Comparison of ENCODE assay signal across 15 cellular contexts in genomic region chr1:117673405-117673804, GRCh38.
DNase-seq lines count a peak whose midpoint lies in the region; ATAC-seq and TF ChIP-seq lines count a peak whose summit lies in the region.
"Had no signal": no experiment of that assay in that cellular context is flagged by ENCODE, and none has a peak within 500 bp of the region (broad histone marks: within the 10 kb centered on the region; RNA-seq: fewer than 3 reads in every experiment).

No MANE protein-coding gene starts in this region.

- no peak overlapping the region for H3K27ac ChIP-seq in effector memory CD4-positive, alpha-beta T cell (ENCODE audit: insufficient read depth, low read length, poor library complexity, severe bottlenecking)

- TF ChIP-seq CTCF in BJ (IDR thresholded peaks at IDR 0.05; ENCODE audit: insufficient read depth, low read depth, low read length) (no peak), HFFc6 (IDR thresholded peaks at IDR 0.05) (no peak), astrocyte of the spinal cord (IDR thresholded peaks at IDR 0.05; ENCODE audit: low read depth, low read length) (no peak), lower leg skin (IDR thresholded peaks at IDR 0.05) (no peak)

- 72 to 76% methylated on average over 2 of the region's 2 CpGs for WGBS in lower leg skin, 2 donors

- H3K27me3 ChIP-seq in BJ (ENCODE audit: control insufficient read depth, insufficient read depth, low read length), result no peaks in the 10 kb centered on the region
- no peaks in the 10 kb centered on the region for H3K27me3 ChIP-seq in effector memory CD4-positive, alpha-beta T cell (replicated peaks; ENCODE audit: control insufficient read depth, insufficient read depth, low read length, poor library complexity, severe bottlenecking)
- H3K27me3 ChIP-seq: MG63 had no signal

- CTCF ChIA-PET in BJ (lab: Yijun Ruan, JAX), result interaction anchor here (1.1 to 1.4 kb wide), 4 partner anchors 10 to 222 kb away, joined by 3 to 6 read pairs (median 6); no protein-coding TSS in a partner anchor

- H3K4me1 Mint-ChIP-seq in HFFc6 (ENCODE audit: low read depth), result peaks cover 38% of the 10 kb centered on the region

- no peak overlapping the region for H3K4me3 ChIP-seq in BJ (ENCODE audit: low read depth, low read length)
- H3K4me3 ChIP-seq in astrocyte of the spinal cord (ENCODE audit: low read depth, low read length), result no peak overlapping the region
- no peak overlapping the region for H3K4me3 ChIP-seq in effector memory CD4-positive, alpha-beta T cell (ENCODE audit: insufficient read depth, low read depth, low read length, poor library complexity, severe bottlenecking)
- no peak overlapping the region for H3K4me3 ChIP-seq in lower leg skin (ENCODE audit: low read depth, poor library complexity, severe bottlenecking)
- H3K4me3 ChIP-seq: MG63 had no signal

- no peaks in the 10 kb centered on the region for H3K9me3 Mint-ChIP-seq in HFFc6
- H3K9me3 Mint-ChIP-seq: activated T-helper 2 cell treated with anti-CD3 and anti-CD28 coated beads, Interferon-gamma antibody, Interleukin-2, Interleukin-4, amounts not matched to agents 10 μg/mL and 5 μg/mL and 100 μg/mL, durations not matched to agents 14 hours and 24 hours and 36 hours had no signal

- intact Hi-C loops in lower leg skin (cut with DNase I; ENCODE audit: low total_unique reads), result no loop called here

- no peaks in the 10 kb centered on the region for H3K4me1 ChIP-seq in effector memory CD4-positive, alpha-beta T cell (ENCODE audit: control insufficient read depth, insufficient read depth, low read length, poor library complexity, severe bottlenecking)

- no peaks in the 10 kb centered on the region for H3K36me3 Mint-ChIP-seq in HFFc6 (ENCODE audit: low read depth)

- H3K27me3 Mint-ChIP-seq in HFFc6 (ENCODE audit: insufficient read depth), result peaks cover 7% of the 10 kb centered on the region

- ATAC-seq in esophagus mucosa, result no peak

- POLR2A ChIA-PET in BJ (lab: Charles Lee), result no interaction called here

- H3K36me3 ChIP-seq in BJ (ENCODE audit: control insufficient read depth, insufficient read depth, low read length), result no peaks in the 10 kb centered on the region
- no peaks in the 10 kb centered on the region for H3K36me3 ChIP-seq in effector memory CD4-positive, alpha-beta T cell (ENCODE audit: control insufficient read depth, insufficient read depth, low read length)
- H3K36me3 ChIP-seq: MG63 had no signal

- peak overlapping the region; percentile 50; the same call in 1 of the 2 replicates for H3K27ac Mint-ChIP-seq in HFFc6
- H3K27ac Mint-ChIP-seq: activated T-helper 2 cell treated with anti-CD3 and anti-CD28 coated beads, Interferon-gamma antibody, Interleukin-2, Interleukin-4, amounts not matched to agents 10 μg/mL and 5 μg/mL and 100 μg/mL, durations not matched to agents 14 hours and 24 hours and 36 hours had no signal

- DNase-seq in BJ (ENCODE audit: low read depth) (peak; percentile 24), HFFc6 (peak; percentile 81), astrocyte of the spinal cord (ENCODE audit: low read depth, low spot score) (peak; percentile 36), kidney tubule cell (ENCODE audit: low spot score) (peak; percentile 5), lower leg skin (ENCODE audit: low spot score in 2 of 2) (no peak)
- DNase-seq in effector CD4-positive, alpha-beta T cell, result no peak
- DNase-seq in effector memory CD4-positive, alpha-beta T cell, result no peak
- DNase-seq: DMS 273 treated with DMSO at 0.1 percent for 48 hours; MG63; NCI-H446 treated with DMSO at 0.1 percent for 48 hours; posterior cingulate gyrus; SHP77 treated with DMSO at 0.1 percent for 48 hours; stimulated activated CD4-positive, alpha-beta T cell treated with anti-CD3 and anti-CD28 coated beads, Interleukin-4, amount 100 ng/mL, for 24 hours had no signal

- TF ChIP-seq POLR2A in lower leg skin (IDR thresholded peaks at IDR 0.05), result no peak

- in situ Hi-C loops in astrocyte of the spinal cord (cut with HindIII; ENCODE audit: low sequenced_read_pairs), result no loop called here

- H3K4me3 Mint-ChIP-seq in HFFc6, result peak overlapping the region; percentile 20; the same call in 1 of the 2 replicates

- H3K9me3 ChIP-seq in effector memory CD4-positive, alpha-beta T cell (ENCODE audit: control insufficient read depth, low read length), result no peaks in the 10 kb centered on the region
- H3K9me3 ChIP-seq: MG63 had no signal

Comparison
In these comparisons a context has a peak if more than half of its experiments do, and no peak if none do; other contexts are left out.
1. DNase-seq: peak in BJ (single experiment), HFFc6 (single experiment), astrocyte of the spinal cord (single experiment) and kidney tubule cell (single experiment); none in effector CD4-positive, alpha-beta T cell (single experiment), effector memory CD4-positive, alpha-beta T cell (0 of 3) and lower leg skin (0 of 2).